11 cellular contexts compared by ENCODE assay signal in the genomic region with DNA sequence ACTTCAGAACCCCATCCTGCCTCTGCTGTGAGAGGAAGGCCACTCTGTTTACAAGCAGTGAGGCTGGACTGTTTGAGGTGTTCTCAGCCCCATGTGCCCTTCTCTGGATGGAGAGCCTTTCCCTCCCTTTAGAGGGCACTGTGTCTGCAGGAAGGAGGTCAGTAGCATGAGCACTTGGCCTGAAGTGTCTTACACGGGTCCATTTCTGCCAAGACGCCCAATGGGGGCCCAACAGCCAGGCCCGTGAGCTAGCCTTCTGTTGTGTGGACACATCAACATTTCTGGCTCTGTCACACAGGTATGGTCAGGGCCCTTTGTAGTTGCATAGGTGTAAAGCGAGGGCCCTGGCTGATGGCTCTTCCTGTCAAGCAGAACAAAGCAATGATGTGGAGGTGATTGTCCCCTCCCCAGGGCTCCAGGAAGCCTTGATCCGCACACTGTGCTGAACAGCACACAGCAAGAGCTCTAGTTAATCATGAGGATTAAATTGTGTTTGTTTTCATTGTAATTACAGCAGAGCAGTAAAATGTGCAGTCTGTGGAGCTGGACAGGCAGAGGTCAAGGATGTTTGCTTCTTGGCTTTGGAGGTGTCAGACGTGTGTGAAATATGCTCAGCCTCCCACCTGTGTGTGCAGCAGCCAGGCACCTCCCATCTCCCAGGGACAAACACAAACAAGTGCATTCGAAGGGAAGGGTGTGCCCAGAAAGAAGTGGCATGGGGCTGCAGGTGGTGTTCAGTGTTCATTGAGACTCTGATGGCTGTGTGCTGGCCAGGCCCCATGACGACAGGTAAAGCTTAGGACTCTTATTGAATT.
DNase-seq lines count a peak whose midpoint lies in the region; ATAC-seq and TF ChIP-seq lines count a peak whose summit lies in the region.
"Had no signal": no experiment of that assay in that cellular context is flagged by ENCODE, and none has a peak within 500 bp of the region (broad histone marks: within the 10 kb centered on the region; RNA-seq: fewer than 3 reads in every experiment).

No MANE protein-coding gene starts in this region.

- TF ChIP-seq CTCF in sigmoid colon (IDR thresholded peaks at IDR 0.05) = no peak

- no peaks in the 10 kb centered on the region for H3K36me3 ChIP-seq in sigmoid colon

- TF ChIP-seq POLR2A in sigmoid colon (IDR thresholded peaks at IDR 0.05) = no peak

- no peak overlapping the region for H3K27ac ChIP-seq in sigmoid colon

- no peak overlapping the region for H3K4me3 ChIP-seq in sigmoid colon

- 31 to 63% methylated on average over 8 of the region's 8 CpGs for WGBS in sigmoid colon, 2 donors

- ATAC-seq in HG03521 (IDR thresholded peaks at IDR 0.05; ENCODE audit: unreplicated experiment) = no peak

- intact Hi-C loops in sigmoid colon (cut with DNase I) = no loop called here

- no peaks in the 10 kb centered on the region for H3K9me3 ChIP-seq in sigmoid colon

- no peak for TF ChIP-seq EP300 in sigmoid colon (IDR thresholded peaks at IDR 0.05)

- DNase-seq in SIG-M5 treated with dmso at 0.1 percent for 504 hours (lab: John Stamatoyannopoulos, UW; ENCODE audit: unreplicated experiment) (peak; percentile 13), SIG-M5 (lab: John Stamatoyannopoulos, UW) (no peak), NCI-H187 treated with DMSO at 0.1 percent for 48 hours (lab: John Stamatoyannopoulos, UW) (peak; percentile 58), cerebellum (ENCODE audit: low spot score) (peak; percentile 39), sigmoid colon (peak; percentile 19)
- DNase-seq in stimulated activated CD4-positive, alpha-beta T cell treated with anti-CD3 and anti-CD28 coated beads, Interleukin-1b, Interleukin-23, amount 100 ng/mL, for 48 hours = no peak
- no peak for DNase-seq in activated CD4-positive, alpha-beta T cell treated with anti-CD3 and anti-CD28 coated beads for 48 hours
- DNase-seq: Calu3; NCI-H446 treated with DMSO at 0.1 percent for 48 hours; stimulated activated CD4-positive, alpha-beta T cell treated with anti-CD3 and anti-CD28 coated beads, Interleukin-4, amount 100 ng/mL, for 4 hours had no signal

- H3K27me3 ChIP-seq in sigmoid colon = no peaks in the 10 kb centered on the region

- H3K4me1 ChIP-seq in sigmoid colon = peaks cover 0 to 49% (median 37%) of the 10 kb centered on the region in 4 donors

Comparison
In these comparisons a context has a peak if more than half of its experiments do, and no peak if none do; other contexts are left out.
1. DNase-seq: peak in SIG-M5 treated with dmso at 0.1 percent for 504 hours (single experiment), NCI-H187 treated with DMSO at 0.1 percent for 48 hours (single experiment), cerebellum (single experiment) and sigmoid colon (single experiment); none in SIG-M5 (single experiment), stimulated activated CD4-positive, alpha-beta T cell treated with anti-CD3 and anti-CD28 coated beads, Interleukin-1b, Interleukin-23, amount 100 ng/mL, for 48 hours (single experiment) and activated CD4-positive, alpha-beta T cell treated with anti-CD3 and anti-CD28 coated beads for 48 hours (single experiment).